Comparison of ENCODE assay signal across 16 cellular contexts in the genomic region with DNA sequence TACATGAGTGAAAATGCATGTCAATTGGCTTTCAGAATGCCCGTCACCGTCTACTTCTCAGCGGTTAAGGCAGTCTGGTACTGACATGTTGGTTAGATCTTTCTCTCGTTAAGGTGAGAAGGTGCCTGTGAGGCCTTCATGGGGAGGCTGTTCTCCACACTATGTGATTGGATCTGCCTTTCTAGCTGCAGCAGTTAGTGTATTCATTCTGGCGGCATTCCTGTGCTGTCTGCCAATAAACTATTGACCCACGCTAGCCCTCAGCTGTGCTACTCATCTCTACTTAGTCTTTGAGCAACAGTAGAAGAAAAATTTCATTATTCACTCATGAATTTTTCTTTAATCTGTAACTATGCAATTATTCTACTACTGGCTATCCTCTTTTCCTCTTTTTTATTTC. TPM values are rescaled to one million over a fixed set of nuclear protein-coding genes. Genes with fewer than 3 reads are reported as not detected.
DNase-seq lines count a peak whose midpoint lies in the region; ATAC-seq and TF ChIP-seq lines count a peak whose summit lies in the region.
"Had no signal": no experiment of that assay in that cellular context is flagged by ENCODE, and none has a peak within 500 bp of the region (broad histone marks: within the 10 kb centered on the region; RNA-seq: fewer than 3 reads in every experiment).

No MANE protein-coding gene starts in this region.

- TF ChIP-seq POLR2A in IMR-90 (IDR thresholded peaks at IDR 0.05; ENCODE audit: low read depth, low read length): no peak

- H3K56ac ChIP-seq in IMR-90 (ENCODE audit: extremely low read depth, insufficient read depth, low read length) (no peak overlapping the region), mesendoderm (ENCODE audit: low read length) (no peak overlapping the region)

- no peak overlapping the region for H2BK20ac ChIP-seq in IMR-90 (ENCODE audit: low read depth, low read length)

- intact Hi-C loops in IMR-90 (cut with micrococcal nuclease) (no loop called here), heart right ventricle (cut with DNase I) (no loop called here)

- no peak overlapping the region for H2BK15ac ChIP-seq in IMR-90 (ENCODE audit: low read depth, low read length)
- no peak overlapping the region for H2BK15ac ChIP-seq in mesendoderm (replicated peaks; ENCODE audit: low read depth)

- no peak overlapping the region for H2AK9ac ChIP-seq in IMR-90 (replicated peaks; ENCODE audit: low read depth, low read length, poor library complexity)

- H4K5ac ChIP-seq in IMR-90 (ENCODE audit: low read depth, low read length) (no peak overlapping the region), mesendoderm (ENCODE audit: low read length) (no peak overlapping the region)

- H3K4ac ChIP-seq in IMR-90 (ENCODE audit: low read depth, low read length): no peak overlapping the region
- no peak overlapping the region for H3K4ac ChIP-seq in mesendoderm (ENCODE audit: low read depth, low read length)

- no TSS peak for BruUV-seq in IMR-90 (replicated peaks; lab: Mats Ljungman, UMichigan)

- H3K14ac ChIP-seq in IMR-90 (replicated peaks; ENCODE audit: low read depth, low read length): no peak overlapping the region

- H3K18ac ChIP-seq in IMR-90 (ENCODE audit: low read depth, low read length): no peak overlapping the region
- H3K18ac ChIP-seq in mesendoderm (ENCODE audit: low read length): no peak overlapping the region

- H3K27me3 ChIP-seq in IMR-90 (ENCODE audit: control insufficient read depth, insufficient read depth, low read length) (no peaks in the 10 kb centered on the region), heart right ventricle (no peaks in the 10 kb centered on the region), mesendoderm (ENCODE audit: insufficient read depth, low read length, poor library complexity) (no peaks in the 10 kb centered on the region)
- H3K27me3 ChIP-seq: Peyer's patch had no signal

- peak; percentile 81 for ATAC-seq in IMR-90 (ENCODE audit: low read depth)
- peak in 5 of 8 donors; percentile 32 to 78 (median 38) for ATAC-seq in heart right ventricle
- ATAC-seq in GM18861 (IDR thresholded peaks at IDR 0.05; ENCODE audit: unreplicated experiment): no peak

- WGBS in IMR-90 (ENCODE audit: extremely low coverage in 2 of 2, insufficient read length in 1 of 2), 2 experiments: 33% methylated on average over 1 of the region's 6 CpGs; no CpG with 5 or more reads in 1 of the 2 experiments
- WGBS in heart right ventricle, 2 donors: 75 to 92% methylated on average over 6 of the region's 6 CpGs
- no CpG with 5 or more reads among the region's 6 CpGs for WGBS in mesendoderm (ENCODE audit: extremely low coverage, insufficient coverage, low lambda C conversion rate)

- H3K79me2 ChIP-seq in mesendoderm (ENCODE audit: control insufficient read depth, insufficient read depth, low read length): no peaks in the 10 kb centered on the region

- TF ChIP-seq CTCF in IMR-90 (conservative IDR thresholded peaks at IDR 0.05; ENCODE audit: low read depth, low read length): no peak
- no peak for TF ChIP-seq CTCF in heart right ventricle (IDR thresholded peaks at IDR 0.05)

- dilution Hi-C loops in IMR-90 (cut with HindIII; ENCODE audit: low sequenced_read_pairs, unreplicated experiment): no loop called here

- H2BK120ac ChIP-seq in IMR-90 (ENCODE audit: low read depth, low read length) (no peak overlapping the region), mesendoderm (ENCODE audit: low read depth, low read length) (no peak overlapping the region)

- H3K23ac ChIP-seq in IMR-90 (ENCODE audit: low read depth, low read length) (no peak overlapping the region), mesendoderm (ENCODE audit: low read length) (no peak overlapping the region)

- H3K36me3 ChIP-seq in IMR-90 (ENCODE audit: control insufficient read depth, insufficient read depth, low read length) (peaks cover 26% of the 10 kb centered on the region), heart right ventricle (peaks cover 0 to 78% (median 3%) of the 10 kb centered on the region in 9 donors), mesendoderm (ENCODE audit: control insufficient read depth, insufficient read depth, low read length) (peaks cover 2% of the 10 kb centered on the region)

- TF ChIP-seq RAD21 in IMR-90 (IDR thresholded peaks at IDR 0.05; ENCODE audit: low read length): no peak

- H3K27ac ChIP-seq in IMR-90 (ENCODE audit: insufficient read depth, low read length): no peak overlapping the region
- no peak overlapping the region for H3K27ac ChIP-seq in heart right ventricle
- H3K27ac ChIP-seq in mesendoderm (ENCODE audit: low read depth, low read length): no peak overlapping the region
- H3K27ac ChIP-seq: KMS-11, Peyer's patch had no signal

- H3K9ac ChIP-seq in IMR-90 (ENCODE audit: low read depth, low read length) (no peak overlapping the region), mesendoderm (ENCODE audit: low read length) (no peak overlapping the region)
- H3K9ac ChIP-seq: KMS-11 had no signal

- no peak overlapping the region for H3K4me3 ChIP-seq in IMR-90 (ENCODE audit: insufficient read depth, low read depth, low read length)
- H3K4me3 ChIP-seq in heart right ventricle: no peak overlapping the region
- H3K4me3 ChIP-seq in mesendoderm (ENCODE audit: low read length): no peak overlapping the region
- H3K4me3 ChIP-seq: Peyer's patch had no signal

- DNase-seq in IMR-90 (peak; percentile 58), astrocyte of the hippocampus (ENCODE audit: low read depth, low spot score) (peak; percentile 26), heart right ventricle (no peak), mesendoderm (peak; percentile 29), KG1 (lab: John Stamatoyannopoulos, UW) (no peak), mesenteric fat pad (ENCODE audit: low spot score) (no peak)
- DNase-seq: CD8-positive, alpha-beta memory T cell; H7; MM.1S; NCI-H187 treated with DMSO at 0.1 percent for 48 hours; NCI-H2171; NCI-H510A; Peyer's patch; SIG-M5 had no signal

- H2AK5ac ChIP-seq in IMR-90 (ENCODE audit: low read depth, low read length) (no peak overlapping the region), mesendoderm (ENCODE audit: low read length) (no peak overlapping the region)

- H2AFZ ChIP-seq in IMR-90 (replicated peaks; ENCODE audit: low read length, poor library complexity): no peak overlapping the region

- H3K4me2 ChIP-seq in IMR-90 (ENCODE audit: low read depth, low read length) (no peak overlapping the region), mesendoderm (ENCODE audit: low read length) (no peak overlapping the region)
- H3K4me2 ChIP-seq: KMS-11 had no signal

- H2BK5ac ChIP-seq in IMR-90 (ENCODE audit: low read depth, low read length, poor library complexity, severe bottlenecking): no peak overlapping the region
- no peak overlapping the region for H2BK5ac ChIP-seq in mesendoderm (ENCODE audit: low read length)

- no peaks in the 10 kb centered on the region for H4K20me1 ChIP-seq in IMR-90 (ENCODE audit: insufficient read depth, low read length)

- H3K4me1 ChIP-seq in IMR-90 (ENCODE audit: control insufficient read depth, insufficient read depth, low read length) (peaks cover 4% of the 10 kb centered on the region), heart right ventricle (peaks cover 0 to 19% (median 0%) of the 10 kb centered on the region in 9 donors), mesendoderm (ENCODE audit: control insufficient read depth, low read depth, low read length) (no peaks in the 10 kb centered on the region)
- H3K4me1 ChIP-seq: Peyer's patch had no signal

- peaks cover 5% of the 10 kb centered on the region; the same call in 1 of the 2 replicates for H3K9me1 ChIP-seq in IMR-90 (ENCODE audit: insufficient read depth, low read length)

- CTCF ChIA-PET in IMR-90 (lab: Yijun Ruan, JAX): interaction anchor here (0.5 to 0.6 kb wide), 2 partner anchors 37 to 38 kb away, joined by 3 to 7 read pairs; no protein-coding TSS in a partner anchor

- in situ Hi-C loops in IMR-90 (cut with MboI; ENCODE audit: low sequenced_read_pairs): no loop called here

- H4K8ac ChIP-seq in IMR-90 (ENCODE audit: low read depth in 2 of 2, low read length in 2 of 2) (no peak overlapping the region), mesendoderm (ENCODE audit: low read depth, low read length) (no peak overlapping the region)

- peaks cover 0 to 3% of the 10 kb centered on the region in 2 experiments; a peak in 1 of 4 replicates for H3K79me1 ChIP-seq in IMR-90 (ENCODE audit: low read depth in 1 of 2, low read length in 2 of 2)
- no peaks in the 10 kb centered on the region for H3K79me1 ChIP-seq in mesendoderm (ENCODE audit: low read length)

- POLR2A ChIA-PET in IMR-90 (lab: Charles Lee; ENCODE audit: unreplicated experiment): interaction anchor here (0.6 kb wide), 1 partner anchor 13 kb away, joined by 3 read pairs; no protein-coding TSS in a partner anchor

- H4K91ac ChIP-seq in IMR-90 (ENCODE audit: insufficient read depth, low read depth, low read length): no peak overlapping the region

- H3K9me3 ChIP-seq in IMR-90 (ENCODE audit: control insufficient read depth, insufficient read depth, low read length) (no peaks in the 10 kb centered on the region), heart right ventricle (no peaks in the 10 kb centered on the region)
- H3K9me3 ChIP-seq: Peyer's patch had no signal

TF ChIP-seq in IMR-90, 13 proteins besides CTCF, POLR2A, EP300 and RAD21 (continues in another document):
- TF ChIP-seq CHD1 (IDR thresholded peaks at IDR 0.05; ENCODE audit: low read depth, low read length) (no peak), FOS (IDR thresholded peaks at IDR 0.05; ENCODE audit: low read depth, low read length) (no peak), BHLHE40 (IDR thresholded peaks at IDR 0.05; ENCODE audit: low read depth, low read length) (no peak), SMC3 (IDR thresholded peaks at IDR 0.05; ENCODE audit: low read depth, low read length) (no peak), CEBPB (IDR thresholded peaks at IDR 0.05; ENCODE audit: low read depth, low read length) (no peak)

RNA-seq across cellular contexts. Expression of a gene that starts 32.0 kb away (rescaled TPM):
- total RNA-seq in IMR-90 (2012; rRNA removed) (3.8 and 9.7 TPM in 2 replicates), heart right ventricle (1 to 10 TPM; 1.0 to 4.7 (median 3.5) TPM), mesenteric fat pad (4.4 TPM)
- polyA plus RNA-seq in IMR-90 (2012; rRNA removed) (1.8 and 2.3 TPM in 2 replicates), heart right ventricle (1 to 10 TPM in 1 of 2 donors, under 1 TPM in 1; 0.91 to 2.0 TPM)
- 0.31 and 0.35 TPM in 2 replicates for polyA plus RNA-seq in IMR-90 (2012; cell fraction: cytosol; rRNA removed)
- 0.41 and 2.7 TPM in 2 replicates for polyA plus RNA-seq in IMR-90 (2012; cell fraction: nucleus; rRNA removed; ENCODE audit: low replicate concordance)
- polyA plus RNA-seq in mesendoderm (2013, experiment 1 of 2): 5.1 TPM
- polyA plus RNA-seq in mesendoderm (2013, experiment 2 of 2): 5.3 TPM

RNA-seq across cellular contexts. Expression of a gene that starts 39.9 kb away (rescaled TPM):
- total RNA-seq in IMR-90 (2012; rRNA removed): 26.2 and 33.3 TPM in 2 replicates
- 23.9 and 25.6 TPM in 2 replicates for polyA plus RNA-seq in IMR-90 (2012; rRNA removed)
- polyA plus RNA-seq in IMR-90 (2012; cell fraction: cytosol; rRNA removed): 24.6 and 26.8 TPM in 2 replicates
- 9.4 and 14.7 TPM in 2 replicates for polyA plus RNA-seq in IMR-90 (2012; cell fraction: nucleus; rRNA removed; ENCODE audit: low replicate concordance)
- total RNA-seq in heart right ventricle: 100 to 1,000 TPM in 9 of 10 donors, 10 to 100 TPM in 1; 94.8 to 131 (median 116) TPM
- 10 to 100 TPM; 15.7 to 57.1 TPM for polyA plus RNA-seq in heart right ventricle
- polyA plus RNA-seq in mesendoderm (2013, experiment 1 of 2): 24.8 TPM
- polyA plus RNA-seq in mesendoderm (2013, experiment 2 of 2): 24.2 TPM
- total RNA-seq in mesenteric fat pad: 50.2 TPM

Comparison
In these comparisons a context has a peak if more than half of its experiments do, and no peak if none do; other contexts are left out.
1. DNase-seq: peak in IMR-90 (single experiment), astrocyte of the hippocampus (single experiment) and mesendoderm (single experiment); none in heart right ventricle (0 of 2), KG1 (single experiment) and mesenteric fat pad (single experiment).